ENCODE assay signal across 17 cellular contexts in genomic region chr10:125003146-125003900, GRCh38.
DNase-seq lines count a peak whose midpoint lies in the region; ATAC-seq and TF ChIP-seq lines count a peak whose summit lies in the region.
"Had no signal": no experiment of that assay in that cellular context is flagged by ENCODE, and none has a peak within 500 bp of the region (broad histone marks: within the 10 kb centered on the region; RNA-seq: fewer than 3 reads in every experiment).

No MANE protein-coding gene starts in this region.

- H3K27me3 ChIP-seq in cardiac muscle cell (no peaks in the 10 kb centered on the region), WERI-Rb-1 (ENCODE audit: insufficient read depth, low read depth, severe bottlenecking) (no peaks in the 10 kb centered on the region), upper lobe of left lung (no peaks in the 10 kb centered on the region)

- H3K4me3 ChIP-seq in cardiac muscle cell = no peak overlapping the region
- no peak overlapping the region for H3K4me3 ChIP-seq in WERI-Rb-1 (ENCODE audit: low read depth, low read length)
- no peak overlapping the region for H3K4me3 ChIP-seq in upper lobe of left lung

- TF ChIP-seq POLR2A in upper lobe of left lung (IDR thresholded peaks at IDR 0.05) = no peak

- TF ChIP-seq CTCF in cardiac muscle cell (IDR thresholded peaks at IDR 0.05; ENCODE audit: low read depth, low read length) (peak; percentile 3), WERI-Rb-1 (IDR thresholded peaks at IDR 0.05; ENCODE audit: low read depth, low read length) (peak; percentile 17; the same call in 1 of the 2 replicates), upper lobe of left lung (IDR thresholded peaks at IDR 0.05) (no peak)

- ATAC-seq in Right ventricle myocardium inferior (no peak), upper lobe of left lung (ENCODE audit: low FRiP score in 2 of 2) (no peak)
- ATAC-seq: naive thymus-derived CD4-positive, alpha-beta T cell; T-cell had no signal

- H3K9me3 ChIP-seq in cardiac muscle cell (ENCODE audit: low read depth) (no peaks in the 10 kb centered on the region), WERI-Rb-1 (ENCODE audit: severe bottlenecking) (no peaks in the 10 kb centered on the region), upper lobe of left lung (no peaks in the 10 kb centered on the region)

- H3K4me1 ChIP-seq in cardiac muscle cell (ENCODE audit: low read depth) = no peaks in the 10 kb centered on the region
- H3K4me1 ChIP-seq in upper lobe of left lung = peaks cover 33 to 54% (median 38%) of the 10 kb centered on the region in 4 donors

- DNase-seq in cardiac muscle cell (ENCODE audit: low read depth in 1 of 2, low spot score in 1 of 2) = no peak
- no peak for DNase-seq in Right ventricle myocardium inferior (ENCODE audit: missing footprints)
- no peak for DNase-seq in WERI-Rb-1
- peak; percentile 76 for DNase-seq in mesenteric fat pad (ENCODE audit: low spot score)
- DNase-seq in upper lobe of left lung = peak; percentile 17 to 72
- no peak for DNase-seq in NCI-H345 treated with DMSO at 0.1 percent for 48 hours (lab: John Stamatoyannopoulos, UW; ENCODE audit: unreplicated experiment)
- DNase-seq in amygdala (lab: John Stamatoyannopoulos, UW) = no peak
- DNase-seq in superior temporal gyrus (ENCODE audit: extremely low spot score) = no peak
- DNase-seq: activated CD4-positive, alpha-beta T cell treated with anti-CD3 and anti-CD28 coated beads, Interleukin-2, amount 50 U/mL, for 1 hour; AML-193; foreskin fibroblast; immature natural killer cell; KBM-7; NCI-H2107; stimulated activated CD8-positive, alpha-beta memory T cell treated with anti-CD3 and anti-CD28 coated beads, Interleukin-4, amount 100 ng/mL, for 48 hours had no signal

- H3K27ac ChIP-seq in cardiac muscle cell (no peak overlapping the region), WERI-Rb-1 (no peak overlapping the region), upper lobe of left lung (no peak overlapping the region)

- H3K36me3 ChIP-seq in cardiac muscle cell (peaks cover 12% of the 10 kb centered on the region), WERI-Rb-1 (peaks cover 62% of the 10 kb centered on the region), upper lobe of left lung (peaks cover 6 to 74% (median 50%) of the 10 kb centered on the region in 4 donors)

- 87 to 93% methylated on average over 14 to 34 of the region's 34 CpGs for WGBS in upper lobe of left lung, 2 donors

- intact Hi-C loops in Right ventricle myocardium inferior (cut with DNase I) = loop anchor here (5.0 kb wide), 2 partner anchors 34 to 59 kb away; no protein-coding TSS in a partner anchor

- no peak for TF ChIP-seq EP300 in upper lobe of left lung (IDR thresholded peaks at IDR 0.05)

Comparison
In these comparisons a context has a peak if more than half of its experiments do, and no peak if none do; other contexts are left out.
1. DNase-seq: peak in mesenteric fat pad (single experiment) and upper lobe of left lung (2 of 2); none in cardiac muscle cell (0 of 2), Right ventricle myocardium inferior (single experiment), WERI-Rb-1 (single experiment), NCI-H345 treated with DMSO at 0.1 percent for 48 hours (single experiment), amygdala (0 of 56) and superior temporal gyrus (single experiment).
2. CTCF ChIP-seq: peak in cardiac muscle cell (single experiment) and WERI-Rb-1 (single experiment); none in upper lobe of left lung (0 of 6).